ENCODE assay signal across 1 cellular context in the genomic region with DNA sequence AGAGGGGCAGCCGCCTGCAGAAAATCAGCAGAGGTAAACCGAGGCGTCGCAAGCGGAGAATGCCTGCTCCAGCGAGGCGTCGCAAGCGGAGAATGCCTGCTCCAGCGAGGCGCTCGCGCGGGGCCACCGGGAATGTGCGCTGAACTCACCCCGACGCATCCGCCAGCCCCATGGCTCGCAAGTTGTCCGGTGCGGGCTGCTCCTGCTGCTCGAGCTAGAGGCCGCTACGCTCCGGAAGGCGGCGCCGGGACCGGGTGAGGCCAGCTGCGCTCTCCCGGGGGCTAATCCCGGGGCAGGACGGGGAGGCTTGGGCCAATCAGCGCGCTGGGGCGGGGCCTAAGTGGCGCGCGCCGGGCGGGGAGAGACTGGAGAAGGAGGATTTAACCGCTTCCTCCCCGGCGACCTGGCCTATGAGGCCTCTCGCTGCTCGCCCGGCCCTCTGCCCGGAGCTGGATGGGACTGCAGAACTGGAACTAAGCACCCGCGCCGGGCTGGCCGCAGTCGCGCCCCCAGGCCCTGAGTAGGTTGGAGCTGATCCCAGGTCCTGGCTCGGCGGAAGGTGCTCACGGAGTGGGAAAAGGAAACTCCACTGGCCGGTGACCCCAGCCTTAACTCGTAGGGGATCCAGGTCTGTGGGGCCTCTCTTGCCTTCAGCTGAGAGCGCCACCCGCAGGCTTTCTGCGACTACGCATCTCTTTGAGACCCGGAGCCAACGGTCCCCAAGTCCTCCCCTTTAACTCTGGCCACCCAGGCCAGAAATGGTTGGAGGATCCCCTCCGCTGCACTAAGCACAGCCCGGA.
A peak's percentile ranks its signal among the peaks of the same experiment; 100 is the strongest.
TF ChIP-seq lines count a peak whose summit lies in the region.

A gene with protein sequence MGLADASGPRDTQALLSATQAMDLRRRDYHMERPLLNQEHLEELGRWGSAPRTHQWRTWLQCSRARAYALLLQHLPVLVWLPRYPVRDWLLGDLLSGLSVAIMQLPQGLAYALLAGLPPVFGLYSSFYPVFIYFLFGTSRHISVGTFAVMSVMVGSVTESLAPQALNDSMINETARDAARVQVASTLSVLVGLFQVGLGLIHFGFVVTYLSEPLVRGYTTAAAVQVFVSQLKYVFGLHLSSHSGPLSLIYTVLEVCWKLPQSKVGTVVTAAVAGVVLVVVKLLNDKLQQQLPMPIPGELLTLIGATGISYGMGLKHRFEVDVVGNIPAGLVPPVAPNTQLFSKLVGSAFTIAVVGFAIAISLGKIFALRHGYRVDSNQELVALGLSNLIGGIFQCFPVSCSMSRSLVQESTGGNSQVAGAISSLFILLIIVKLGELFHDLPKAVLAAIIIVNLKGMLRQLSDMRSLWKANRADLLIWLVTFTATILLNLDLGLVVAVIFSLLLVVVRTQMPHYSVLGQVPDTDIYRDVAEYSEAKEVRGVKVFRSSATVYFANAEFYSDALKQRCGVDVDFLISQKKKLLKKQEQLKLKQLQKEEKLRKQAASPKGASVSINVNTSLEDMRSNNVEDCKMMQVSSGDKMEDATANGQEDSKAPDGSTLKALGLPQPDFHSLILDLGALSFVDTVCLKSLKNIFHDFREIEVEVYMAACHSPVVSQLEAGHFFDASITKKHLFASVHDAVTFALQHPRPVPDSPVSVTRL (minus strand): TSS at position 240 of the 800 bp plus-strand sequence. CDS start 68 bp downstream, at position 172.

TF ChIP-seq in HEK293, 187 proteins besides CTCF, POLR2A, EP300 and RAD21 (continued from another document):
- TF ChIP-seq, protein P1, sequence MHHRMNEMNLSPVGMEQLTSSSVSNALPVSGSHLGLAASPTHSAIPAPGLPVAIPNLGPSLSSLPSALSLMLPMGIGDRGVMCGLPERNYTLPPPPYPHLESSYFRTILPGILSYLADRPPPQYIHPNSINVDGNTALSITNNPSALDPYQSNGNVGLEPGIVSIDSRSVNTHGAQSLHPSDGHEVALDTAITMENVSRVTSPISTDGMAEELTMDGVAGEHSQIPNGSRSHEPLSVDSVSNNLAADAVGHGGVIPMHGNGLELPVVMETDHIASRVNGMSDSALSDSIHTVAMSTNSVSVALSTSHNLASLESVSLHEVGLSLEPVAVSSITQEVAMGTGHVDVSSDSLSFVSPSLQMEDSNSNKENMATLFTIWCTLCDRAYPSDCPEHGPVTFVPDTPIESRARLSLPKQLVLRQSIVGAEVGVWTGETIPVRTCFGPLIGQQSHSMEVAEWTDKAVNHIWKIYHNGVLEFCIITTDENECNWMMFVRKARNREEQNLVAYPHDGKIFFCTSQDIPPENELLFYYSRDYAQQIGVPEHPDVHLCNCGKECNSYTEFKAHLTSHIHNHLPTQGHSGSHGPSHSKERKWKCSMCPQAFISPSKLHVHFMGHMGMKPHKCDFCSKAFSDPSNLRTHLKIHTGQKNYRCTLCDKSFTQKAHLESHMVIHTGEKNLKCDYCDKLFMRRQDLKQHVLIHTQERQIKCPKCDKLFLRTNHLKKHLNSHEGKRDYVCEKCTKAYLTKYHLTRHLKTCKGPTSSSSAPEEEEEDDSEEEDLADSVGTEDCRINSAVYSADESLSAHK (tag by site-specific recombination; IDR thresholded peaks at IDR 0.05), result no peak
- TF ChIP-seq HOXD13 (CRISPR knock-in tag; IDR thresholded peaks at IDR 0.05; ENCODE audit: borderline replicate concordance) (no peak), ZNF311 (tag by site-specific recombination; IDR thresholded peaks at IDR 0.05; ENCODE audit: borderline replicate concordance) (no peak), ZNF561 (tag by site-specific recombination; IDR thresholded peaks at IDR 0.05; ENCODE audit: borderline replicate concordance) (peak; percentile 52), SP7 (tag by site-specific recombination; IDR thresholded peaks at IDR 0.05) (peak; percentile 21; the same call in 1 of the 2 replicates), ZNF350 (tag by site-specific recombination; IDR thresholded peaks at IDR 0.05) (no peak), KLF8 (tag by site-specific recombination; IDR thresholded peaks at IDR 0.05) (0 out of 2 replicates have a peak, but pooled peaks have one; percentile 43), SP2 (tag by site-specific recombination; IDR thresholded peaks at IDR 0.05) (peak; percentile 93), SP3 (tag by site-specific recombination; IDR thresholded peaks at IDR 0.05) (peak; percentile 59)
TF ChIP-seq in HEK293: peak in this region for 30.
